1 cellular context compared by ENCODE assay signal in the genomic region with DNA sequence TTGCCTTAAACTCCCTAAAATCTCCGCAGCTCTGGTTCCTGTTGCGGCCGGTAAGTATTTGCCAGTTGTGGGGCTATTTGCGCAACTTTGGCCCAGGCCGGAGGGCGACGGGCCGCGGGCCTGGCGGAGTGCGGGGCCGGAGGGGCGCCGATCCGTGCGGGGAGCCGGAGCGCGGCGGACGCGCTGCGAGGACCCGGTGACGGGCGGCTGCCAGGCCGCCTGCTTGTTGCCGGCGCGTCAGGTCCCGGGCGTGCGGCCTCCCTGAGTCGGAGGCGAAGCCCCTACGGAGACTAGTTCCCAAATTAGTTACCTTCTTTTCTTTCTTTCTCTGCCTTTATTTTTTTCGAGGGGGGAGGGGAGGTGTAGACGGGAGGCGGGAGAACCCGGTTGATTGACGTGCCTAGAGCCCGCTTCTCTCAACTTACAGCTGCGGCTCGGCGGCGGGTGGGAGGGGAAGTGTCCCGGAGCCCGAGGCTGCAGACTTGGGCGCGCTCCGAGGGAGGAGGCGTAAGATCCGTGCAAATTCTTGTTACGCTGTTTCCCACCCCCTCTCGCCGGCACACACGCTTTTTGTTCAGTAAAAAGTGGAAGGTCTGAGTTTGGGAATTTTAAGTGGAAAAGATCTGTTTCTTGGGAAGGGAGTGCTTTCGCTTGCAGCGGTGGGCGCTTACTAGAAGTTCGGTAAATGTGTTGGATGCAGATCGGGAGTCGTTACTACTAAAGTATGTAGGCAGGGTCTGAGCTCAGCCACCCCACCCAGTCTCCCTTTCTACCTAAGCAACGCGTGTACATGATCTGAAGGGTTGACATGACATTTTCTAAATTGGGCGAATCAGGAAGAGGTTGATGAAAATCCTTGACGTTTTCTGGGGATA.
TF ChIP-seq lines count a peak whose summit lies in the region.

No MANE protein-coding gene starts in this region.

TF ChIP-seq in K562, 482 proteins besides CTCF, POLR2A, EP300 and RAD21 (continues in another document):
- peak in 1 of 2 experiments; percentile 29; a peak in 1 of 4 replicates for TF ChIP-seq ZNF639 (CRISPR knock-in tag; conservative IDR thresholded peaks at IDR 0.05 in 1 of 2, IDR thresholded peaks at IDR 0.05 in 1 of 2)
- 0 out of 2 replicates have a peak, but pooled peaks have one; percentile 18 for TF ChIP-seq DEAF1 (CRISPR knock-in tag; IDR thresholded peaks at IDR 0.05)
- TF ChIP-seq L3MBTL2 (IDR thresholded peaks at IDR 0.05) = peak; percentile 87
- peak; percentile 78 for TF ChIP-seq SPI1 (IDR thresholded peaks at IDR 0.05; ENCODE audit: borderline replicate concordance, low read depth, low read length)
- 0 out of 2 replicates have a peak, but pooled peaks have one; percentile 50 for TF ChIP-seq ZNF592 (IDR thresholded peaks at IDR 0.05)
- no peak for TF ChIP-seq ID3 (CRISPR knock-in tag; IDR thresholded peaks at IDR 0.05)
- 0 out of 2 replicates have a peak, but pooled peaks have one; percentile 38 for TF ChIP-seq ID3 (tag; IDR thresholded peaks at IDR 0.05)
- TF ChIP-seq CHD2 (IDR thresholded peaks at IDR 0.05; ENCODE audit: low read depth, low read length) = peak; percentile 39; the same call in 1 of the 2 replicates
- peak; percentile 51 for TF ChIP-seq GABPA (tag; conservative IDR thresholded peaks at IDR 0.05; ENCODE audit: low read depth)
- TF ChIP-seq, protein P1, sequence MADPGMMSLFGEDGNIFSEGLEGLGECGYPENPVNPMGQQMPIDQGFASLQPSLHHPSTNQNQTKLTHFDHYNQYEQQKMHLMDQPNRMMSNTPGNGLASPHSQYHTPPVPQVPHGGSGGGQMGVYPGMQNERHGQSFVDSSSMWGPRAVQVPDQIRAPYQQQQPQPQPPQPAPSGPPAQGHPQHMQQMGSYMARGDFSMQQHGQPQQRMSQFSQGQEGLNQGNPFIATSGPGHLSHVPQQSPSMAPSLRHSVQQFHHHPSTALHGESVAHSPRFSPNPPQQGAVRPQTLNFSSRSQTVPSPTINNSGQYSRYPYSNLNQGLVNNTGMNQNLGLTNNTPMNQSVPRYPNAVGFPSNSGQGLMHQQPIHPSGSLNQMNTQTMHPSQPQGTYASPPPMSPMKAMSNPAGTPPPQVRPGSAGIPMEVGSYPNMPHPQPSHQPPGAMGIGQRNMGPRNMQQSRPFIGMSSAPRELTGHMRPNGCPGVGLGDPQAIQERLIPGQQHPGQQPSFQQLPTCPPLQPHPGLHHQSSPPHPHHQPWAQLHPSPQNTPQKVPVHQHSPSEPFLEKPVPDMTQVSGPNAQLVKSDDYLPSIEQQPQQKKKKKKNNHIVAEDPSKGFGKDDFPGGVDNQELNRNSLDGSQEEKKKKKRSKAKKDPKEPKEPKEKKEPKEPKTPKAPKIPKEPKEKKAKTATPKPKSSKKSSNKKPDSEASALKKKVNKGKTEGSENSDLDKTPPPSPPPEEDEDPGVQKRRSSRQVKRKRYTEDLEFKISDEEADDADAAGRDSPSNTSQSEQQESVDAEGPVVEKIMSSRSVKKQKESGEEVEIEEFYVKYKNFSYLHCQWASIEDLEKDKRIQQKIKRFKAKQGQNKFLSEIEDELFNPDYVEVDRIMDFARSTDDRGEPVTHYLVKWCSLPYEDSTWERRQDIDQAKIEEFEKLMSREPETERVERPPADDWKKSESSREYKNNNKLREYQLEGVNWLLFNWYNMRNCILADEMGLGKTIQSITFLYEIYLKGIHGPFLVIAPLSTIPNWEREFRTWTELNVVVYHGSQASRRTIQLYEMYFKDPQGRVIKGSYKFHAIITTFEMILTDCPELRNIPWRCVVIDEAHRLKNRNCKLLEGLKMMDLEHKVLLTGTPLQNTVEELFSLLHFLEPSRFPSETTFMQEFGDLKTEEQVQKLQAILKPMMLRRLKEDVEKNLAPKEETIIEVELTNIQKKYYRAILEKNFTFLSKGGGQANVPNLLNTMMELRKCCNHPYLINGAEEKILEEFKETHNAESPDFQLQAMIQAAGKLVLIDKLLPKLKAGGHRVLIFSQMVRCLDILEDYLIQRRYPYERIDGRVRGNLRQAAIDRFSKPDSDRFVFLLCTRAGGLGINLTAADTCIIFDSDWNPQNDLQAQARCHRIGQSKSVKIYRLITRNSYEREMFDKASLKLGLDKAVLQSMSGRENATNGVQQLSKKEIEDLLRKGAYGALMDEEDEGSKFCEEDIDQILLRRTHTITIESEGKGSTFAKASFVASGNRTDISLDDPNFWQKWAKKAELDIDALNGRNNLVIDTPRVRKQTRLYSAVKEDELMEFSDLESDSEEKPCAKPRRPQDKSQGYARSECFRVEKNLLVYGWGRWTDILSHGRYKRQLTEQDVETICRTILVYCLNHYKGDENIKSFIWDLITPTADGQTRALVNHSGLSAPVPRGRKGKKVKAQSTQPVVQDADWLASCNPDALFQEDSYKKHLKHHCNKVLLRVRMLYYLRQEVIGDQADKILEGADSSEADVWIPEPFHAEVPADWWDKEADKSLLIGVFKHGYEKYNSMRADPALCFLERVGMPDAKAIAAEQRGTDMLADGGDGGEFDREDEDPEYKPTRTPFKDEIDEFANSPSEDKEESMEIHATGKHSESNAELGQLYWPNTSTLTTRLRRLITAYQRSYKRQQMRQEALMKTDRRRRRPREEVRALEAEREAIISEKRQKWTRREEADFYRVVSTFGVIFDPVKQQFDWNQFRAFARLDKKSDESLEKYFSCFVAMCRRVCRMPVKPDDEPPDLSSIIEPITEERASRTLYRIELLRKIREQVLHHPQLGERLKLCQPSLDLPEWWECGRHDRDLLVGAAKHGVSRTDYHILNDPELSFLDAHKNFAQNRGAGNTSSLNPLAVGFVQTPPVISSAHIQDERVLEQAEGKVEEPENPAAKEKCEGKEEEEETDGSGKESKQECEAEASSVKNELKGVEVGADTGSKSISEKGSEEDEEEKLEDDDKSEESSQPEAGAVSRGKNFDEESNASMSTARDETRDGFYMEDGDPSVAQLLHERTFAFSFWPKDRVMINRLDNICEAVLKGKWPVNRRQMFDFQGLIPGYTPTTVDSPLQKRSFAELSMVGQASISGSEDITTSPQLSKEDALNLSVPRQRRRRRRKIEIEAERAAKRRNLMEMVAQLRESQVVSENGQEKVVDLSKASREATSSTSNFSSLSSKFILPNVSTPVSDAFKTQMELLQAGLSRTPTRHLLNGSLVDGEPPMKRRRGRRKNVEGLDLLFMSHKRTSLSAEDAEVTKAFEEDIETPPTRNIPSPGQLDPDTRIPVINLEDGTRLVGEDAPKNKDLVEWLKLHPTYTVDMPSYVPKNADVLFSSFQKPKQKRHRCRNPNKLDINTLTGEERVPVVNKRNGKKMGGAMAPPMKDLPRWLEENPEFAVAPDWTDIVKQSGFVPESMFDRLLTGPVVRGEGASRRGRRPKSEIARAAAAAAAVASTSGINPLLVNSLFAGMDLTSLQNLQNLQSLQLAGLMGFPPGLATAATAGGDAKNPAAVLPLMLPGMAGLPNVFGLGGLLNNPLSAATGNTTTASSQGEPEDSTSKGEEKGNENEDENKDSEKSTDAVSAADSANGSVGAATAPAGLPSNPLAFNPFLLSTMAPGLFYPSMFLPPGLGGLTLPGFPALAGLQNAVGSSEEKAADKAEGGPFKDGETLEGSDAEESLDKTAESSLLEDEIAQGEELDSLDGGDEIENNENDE (IDR thresholded peaks at IDR 0.05; ENCODE audit: low read depth, low read length) = peak; percentile 75
- TF ChIP-seq POLR2H (tag; IDR thresholded peaks at IDR 0.05; ENCODE audit: low read depth) = 0 out of 2 replicates have a peak, but pooled peaks have one; percentile 23
- TF ChIP-seq, protein P2, sequence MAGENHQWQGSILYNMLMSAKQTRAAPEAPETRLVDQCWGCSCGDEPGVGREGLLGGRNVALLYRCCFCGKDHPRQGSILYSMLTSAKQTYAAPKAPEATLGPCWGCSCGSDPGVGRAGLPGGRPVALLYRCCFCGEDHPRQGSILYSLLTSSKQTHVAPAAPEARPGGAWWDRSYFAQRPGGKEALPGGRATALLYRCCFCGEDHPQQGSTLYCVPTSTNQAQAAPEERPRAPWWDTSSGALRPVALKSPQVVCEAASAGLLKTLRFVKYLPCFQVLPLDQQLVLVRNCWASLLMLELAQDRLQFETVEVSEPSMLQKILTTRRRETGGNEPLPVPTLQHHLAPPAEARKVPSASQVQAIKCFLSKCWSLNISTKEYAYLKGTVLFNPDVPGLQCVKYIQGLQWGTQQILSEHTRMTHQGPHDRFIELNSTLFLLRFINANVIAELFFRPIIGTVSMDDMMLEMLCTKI (IDR thresholded peaks at IDR 0.05; ENCODE audit: partially characterized antibody) = no peak
- TF ChIP-seq ARID1B (IDR thresholded peaks at IDR 0.05) = no peak
- TF ChIP-seq ZNF830 (CRISPR knock-in tag; IDR thresholded peaks at IDR 0.05) = no peak
- TF ChIP-seq CREM (IDR thresholded peaks at IDR 0.05; ENCODE audit: low read depth) = peak; percentile 3; the same call in 1 of the 2 replicates
- TF ChIP-seq THAP7 (CRISPR knock-in tag; IDR thresholded peaks at IDR 0.05) = 0 out of 2 replicates have a peak, but pooled peaks have one; percentile 37
- peak; percentile 67 for TF ChIP-seq CHD1 (IDR thresholded peaks at IDR 0.05; ENCODE audit: low read length)
- TF ChIP-seq, protein P3, sequence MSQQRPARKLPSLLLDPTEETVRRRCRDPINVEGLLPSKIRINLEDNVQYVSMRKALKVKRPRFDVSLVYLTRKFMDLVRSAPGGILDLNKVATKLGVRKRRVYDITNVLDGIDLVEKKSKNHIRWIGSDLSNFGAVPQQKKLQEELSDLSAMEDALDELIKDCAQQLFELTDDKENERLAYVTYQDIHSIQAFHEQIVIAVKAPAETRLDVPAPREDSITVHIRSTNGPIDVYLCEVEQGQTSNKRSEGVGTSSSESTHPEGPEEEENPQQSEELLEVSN (IDR thresholded peaks at IDR 0.05; ENCODE audit: borderline replicate concordance in 1 of 2, extremely low read depth in 1 of 2, insufficient read depth in 1 of 2, insufficient read length in 1 of 2, low read depth in 1 of 2, low read length in 1 of 2, poor library complexity in 1 of 2, severe bottlenecking in 1 of 2) = peak in 1 of 2 experiments; percentile 32
- TF ChIP-seq SMAD4 (CRISPR knock-in tag; conservative IDR thresholded peaks at IDR 0.05) = 0 out of 2 replicates have a peak, but pooled peaks have one; percentile 44
- TF ChIP-seq ZKSCAN1 (IDR thresholded peaks at IDR 0.05; ENCODE audit: low read depth, low read length) = 0 out of 2 replicates have a peak, but pooled peaks have one; percentile 10
- peak; percentile 73; the same call in 1 of the 2 replicates for TF ChIP-seq CTBP1 (IDR thresholded peaks at IDR 0.05; ENCODE audit: borderline replicate concordance)
- no peak for TF ChIP-seq SRSF1 (IDR thresholded peaks at IDR 0.05; ENCODE audit: low read depth, low read length)
